In the genomic region with DNA sequence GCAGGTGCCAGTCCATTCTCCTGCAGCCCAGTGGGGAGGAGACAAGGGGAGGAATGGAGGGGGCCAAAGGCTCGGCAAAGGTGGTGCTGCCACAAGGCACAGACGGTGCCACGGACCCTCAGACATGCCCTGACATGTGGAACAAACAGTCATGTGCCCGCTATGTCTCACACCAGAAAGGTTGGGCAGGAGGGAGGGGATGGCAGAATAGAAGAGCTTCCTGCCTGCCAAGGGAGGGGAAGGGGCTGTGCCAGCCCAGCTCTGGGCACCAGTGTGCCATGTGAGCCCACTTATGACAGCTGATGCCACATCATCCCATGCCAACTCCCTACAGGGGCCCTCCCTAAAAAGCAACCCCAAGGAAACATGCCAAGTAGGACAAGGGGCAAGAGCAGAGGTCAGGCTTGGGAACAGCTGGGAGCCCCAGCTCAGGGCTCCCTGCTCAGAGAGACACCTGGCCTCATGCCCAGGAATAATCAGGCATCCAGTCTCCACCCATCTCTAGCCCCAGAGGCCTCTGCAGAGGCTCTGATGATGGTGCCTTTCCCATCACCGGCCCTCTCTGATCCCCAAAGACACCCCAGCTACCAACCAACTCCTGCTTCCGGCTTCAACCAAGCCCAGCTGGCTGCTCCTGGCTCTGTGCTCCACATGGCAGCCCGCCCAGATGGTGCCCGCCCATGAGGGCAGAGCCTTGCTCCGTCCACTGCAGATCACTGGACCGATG, we compare ENCODE assay signal across 9 cellular contexts. TPM values are rescaled to one million over a fixed set of nuclear protein-coding genes. Genes with fewer than 3 reads are reported as not detected.
DNase-seq lines count a peak whose midpoint lies in the region; ATAC-seq and TF ChIP-seq lines count a peak whose summit lies in the region.
"Had no signal": no experiment of that assay in that cellular context is flagged by ENCODE, and none has a peak within 500 bp of the region (broad histone marks: within the 10 kb centered on the region; RNA-seq: fewer than 3 reads in every experiment).

No MANE protein-coding gene starts in this region.

- intact Hi-C loops in posterior cingulate gyrus (cut with DNase I), result no loop called here

- CTCF ChIA-PET in GM10248 (lab: Yijun Ruan, JAX), result interaction anchor here (1.0 to 1.2 kb wide), 3 partner anchors 8 to 190 kb away, joined by 3 to 7 read pairs (median 4); no protein-coding TSS in a partner anchor

- ATAC-seq in HG02678 (IDR thresholded peaks at IDR 0.05; ENCODE audit: unreplicated experiment), result no peak
- no peak for ATAC-seq in GM18498 (IDR thresholded peaks at IDR 0.05; ENCODE audit: unreplicated experiment)

- in situ Hi-C loops in G401 (cut with HindIII; ENCODE audit: low sequenced_read_pairs), result no loop called here

- TF ChIP-seq CTCF in fibroblast of the aortic adventitia (IDR thresholded peaks at IDR 0.05; ENCODE audit: insufficient read depth, low read length), result no peak
- TF ChIP-seq CTCF in GM10248 (IDR thresholded peaks at IDR 0.05; ENCODE audit: control extremely low read depth, extremely low read depth, low read depth, missing control alignments), result no peak

- POLR2A ChIA-PET in GM10248 (lab: Yijun Ruan, JAX), result no interaction called here

- peak; percentile 81 for DNase-seq in G401 (ENCODE audit: low spot score)
- DNase-seq in NCI-H446 (lab: John Stamatoyannopoulos, UW), result peak; percentile 94 to 96
- peak; percentile 57 for DNase-seq in fibroblast of the aortic adventitia (ENCODE audit: low read depth)
- DNase-seq in posterior cingulate gyrus, result peak; percentile 88 to 99 (median 93)
- no peak for DNase-seq in activated naive CD4-positive, alpha-beta T cell (lab: John Stamatoyannopoulos, UW)
- DNase-seq in GM10248 (ENCODE audit: extremely low spot score), result no peak
- DNase-seq: activated CD8-positive, alpha-beta memory T cell treated with anti-CD3 and anti-CD28 coated beads, Interleukin-2, amount 50 U/mL, for 4 hours had no signal

- no peak overlapping the region for H3K4me3 ChIP-seq in fibroblast of the aortic adventitia (ENCODE audit: low read depth, low read length)

RNA-seq across cellular contexts. Expression of gene ADGRB2, which starts 10.4 kb away (rescaled TPM):
- 45.4 and 49.5 TPM in 2 replicates for total RNA-seq in G401 (2014; rRNA removed; shearing (Covaris generic))
- total RNA-seq in fibroblast of the aortic adventitia (ENCODE audit: low replicate concordance), result 7.9 and 11.3 TPM in 2 replicates

RNA-seq across cellular contexts. Expression of gene COL16A1, which starts 50.0 kb away (rescaled TPM):
- 50.5 and 56.2 TPM in 2 replicates for total RNA-seq in G401 (2014; rRNA removed; shearing (Covaris generic))
- 101 and 133 TPM in 2 replicates for total RNA-seq in fibroblast of the aortic adventitia (ENCODE audit: low replicate concordance)

Comparison
In these comparisons a context has a peak if more than half of its experiments do, and no peak if none do; other contexts are left out.
1. DNase-seq: peak in G401 (single experiment), NCI-H446 (2 of 2), fibroblast of the aortic adventitia (single experiment) and posterior cingulate gyrus (10 of 10); none in activated naive CD4-positive, alpha-beta T cell (0 of 4) and GM10248 (single experiment).